Comparison of ENCODE assay signal across 15 cellular contexts in the genomic region with DNA sequence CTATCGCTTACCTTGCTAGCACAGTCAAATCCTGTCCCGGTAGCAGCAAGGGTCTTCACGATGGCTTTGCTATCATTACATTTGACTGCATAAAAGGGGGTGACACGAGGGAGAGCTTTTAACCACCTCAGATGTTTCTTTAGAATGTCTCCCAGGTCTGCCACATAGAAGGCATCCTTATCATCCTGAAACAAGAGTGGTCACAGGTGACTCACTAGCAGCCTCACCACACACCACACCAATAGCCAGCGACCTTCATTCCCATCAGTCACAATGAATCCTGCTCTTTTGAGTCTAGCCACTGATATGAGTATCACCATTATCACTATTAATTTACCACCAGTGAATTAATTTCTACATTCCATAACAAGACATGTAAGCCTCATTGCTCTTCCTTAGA. TPM values are rescaled to one million over a fixed set of nuclear protein-coding genes. Genes with fewer than 3 reads are reported as not detected.
DNase-seq lines count a peak whose midpoint lies in the region; ATAC-seq and TF ChIP-seq lines count a peak whose summit lies in the region.
"Had no signal": no experiment of that assay in that cellular context is flagged by ENCODE, and none has a peak within 500 bp of the region (broad histone marks: within the 10 kb centered on the region; RNA-seq: fewer than 3 reads in every experiment).

No MANE protein-coding gene starts in this region.

- H3K36me3 ChIP-seq in left ventricle myocardium inferior, result peaks cover 52% of the 10 kb centered on the region

- no peaks in the 10 kb centered on the region for H3K9me3 ChIP-seq in left ventricle myocardium inferior (replicated peaks)
- H3K9me3 ChIP-seq: MG63, prostate gland had no signal

- H3K27ac Mint-ChIP-seq in activated B cell treated with CpG ODN at 0.5 μM for 24 hours, result peak overlapping the region; percentile 80

- no peaks in the 10 kb centered on the region for H3K27me3 Mint-ChIP-seq in activated B cell treated with CpG ODN at 0.5 μM for 24 hours

- H3K4me1 Mint-ChIP-seq in activated B cell treated with CpG ODN at 0.5 μM for 24 hours, result peaks cover 42% of the 10 kb centered on the region

- TF ChIP-seq CTCF in activated B cell treated with CpG ODN at 0.5 μM for 24 hours (IDR thresholded peaks at IDR 0.05), result no peak
- TF ChIP-seq CTCF in left ventricle myocardium inferior (IDR thresholded peaks at IDR 0.05; ENCODE audit: borderline replicate concordance), result no peak

- no peaks in the 10 kb centered on the region for H3K9me3 Mint-ChIP-seq in activated B cell treated with CpG ODN at 0.5 μM for 24 hours

- peaks cover 63% of the 10 kb centered on the region for H3K36me3 Mint-ChIP-seq in activated B cell treated with CpG ODN at 0.5 μM for 24 hours (ENCODE audit: low read depth)

- no peaks in the 10 kb centered on the region for H3K27me3 ChIP-seq in left ventricle myocardium inferior (ENCODE audit: low read depth)
- H3K27me3 ChIP-seq: cardiac muscle cell, MG63 had no signal

- H3K4me3 Mint-ChIP-seq in activated B cell treated with CpG ODN at 0.5 μM for 24 hours, result peak overlapping the region; percentile 88

- POLR2A ChIA-PET in activated B cell treated with CpG ODN at 0.5 μM for 24 hours (lab: Charles Lee), result interaction anchor here (0.7 to 2.1 kb wide), 7 partner anchors 9 to 416 kb away, joined by 3 to 21 read pairs (median 5); a partner anchor contains a TSS

- H3K27ac ChIP-seq in epithelial cell of prostate (peak overlapping the region; percentile 86), left ventricle myocardium inferior (replicated peaks) (no peak overlapping the region)
- H3K27ac ChIP-seq: cardiac muscle cell, prostate gland had no signal

- ATAC-seq in activated B cell treated with CpG ODN at 0.5 μM for 24 hours (ENCODE audit: low read depth) (no peak), GM18909 (IDR thresholded peaks at IDR 0.05; ENCODE audit: poor library complexity, unreplicated experiment) (no peak)

- CTCF ChIA-PET in activated B cell treated with CpG ODN at 0.5 μM for 24 hours (lab: Charles Lee), result interaction anchor here (1.1 to 3.1 kb wide), 5 partner anchors 12 to 460 kb away, joined by 3 to 23 read pairs (median 6); no protein-coding TSS in a partner anchor

- intact Hi-C loops in activated B cell treated with CpG ODN at 0.5 μM for 24 hours (cut with micrococcal nuclease) (loop anchor here (2.0 to 10.0 kb wide), 2 partner anchors 224 to 1140 kb away; no protein-coding TSS in a partner anchor), left ventricle myocardium inferior (cut with micrococcal nuclease) (loop anchor here (10.0 kb wide), 1 partner anchor 220 kb away; no protein-coding TSS in a partner anchor)

- peak; percentile 53 to 55 for DNase-seq in stimulated activated CD4-positive, alpha-beta T cell treated with anti-CD3 and anti-CD28 coated beads, Interleukin-15, amount 100 ng/mL, for 48 hours (ENCODE audit: low read depth in 2 of 2)
- DNase-seq in stimulated activated CD4-positive, alpha-beta T cell treated with anti-CD3 and anti-CD28 coated beads, Interleukin-12 subunit alpha, Interleukin-12 subunit beta, amount 100 ng/mL, for 4 hours, result no peak
- DNase-seq in activated B cell treated with CpG ODN at 0.5 μM for 24 hours, result no peak
- no peak for DNase-seq in epithelial cell of prostate (ENCODE audit: low read depth, low spot score)
- DNase-seq in medulla oblongata (ENCODE audit: extremely low spot score), result no peak
- DNase-seq in G401 (ENCODE audit: low spot score), result no peak
- no peak for DNase-seq in left ventricle myocardium inferior
- DNase-seq: AML-193, GF-D8, mesendoderm, MG63, NCI-H526 had no signal

- no peak overlapping the region for H3K4me3 ChIP-seq in left ventricle myocardium inferior
- H3K4me3 ChIP-seq: cardiac muscle cell, prostate gland had no signal

- peaks cover 35% of the 10 kb centered on the region for H3K4me1 ChIP-seq in left ventricle myocardium inferior
- H3K4me1 ChIP-seq: prostate gland had no signal

- in situ Hi-C loops in G401 (cut with HindIII; ENCODE audit: low sequenced_read_pairs), result loop anchor here (25.0 kb wide), 1 partner anchor 332 kb away; a partner anchor contains a TSS

RNA-seq across cellular contexts. Expression of a gene that starts 3.7 kb away (rescaled TPM):
- total RNA-seq in activated B cell treated with CpG ODN at 0.5 μM for 24 hours, result 192 and 200 TPM in 2 replicates
- total RNA-seq in G401 (2014; rRNA removed; shearing (Covaris generic)), result 382 and 511 TPM in 2 replicates
- 41.7 TPM for total RNA-seq in left ventricle myocardium inferior

Comparison
In these comparisons a context has a peak if more than half of its experiments do, and no peak if none do; other contexts are left out.
1. DNase-seq: peak in stimulated activated CD4-positive, alpha-beta T cell treated with anti-CD3 and anti-CD28 coated beads, Interleukin-15, amount 100 ng/mL, for 48 hours (2 of 2); none in stimulated activated CD4-positive, alpha-beta T cell treated with anti-CD3 and anti-CD28 coated beads, Interleukin-12 subunit alpha, Interleukin-12 subunit beta, amount 100 ng/mL, for 4 hours (single experiment), activated B cell treated with CpG ODN at 0.5 μM for 24 hours (single experiment), epithelial cell of prostate (single experiment), medulla oblongata (single experiment), G401 (single experiment) and left ventricle myocardium inferior (single experiment).